In the genomic region with DNA sequence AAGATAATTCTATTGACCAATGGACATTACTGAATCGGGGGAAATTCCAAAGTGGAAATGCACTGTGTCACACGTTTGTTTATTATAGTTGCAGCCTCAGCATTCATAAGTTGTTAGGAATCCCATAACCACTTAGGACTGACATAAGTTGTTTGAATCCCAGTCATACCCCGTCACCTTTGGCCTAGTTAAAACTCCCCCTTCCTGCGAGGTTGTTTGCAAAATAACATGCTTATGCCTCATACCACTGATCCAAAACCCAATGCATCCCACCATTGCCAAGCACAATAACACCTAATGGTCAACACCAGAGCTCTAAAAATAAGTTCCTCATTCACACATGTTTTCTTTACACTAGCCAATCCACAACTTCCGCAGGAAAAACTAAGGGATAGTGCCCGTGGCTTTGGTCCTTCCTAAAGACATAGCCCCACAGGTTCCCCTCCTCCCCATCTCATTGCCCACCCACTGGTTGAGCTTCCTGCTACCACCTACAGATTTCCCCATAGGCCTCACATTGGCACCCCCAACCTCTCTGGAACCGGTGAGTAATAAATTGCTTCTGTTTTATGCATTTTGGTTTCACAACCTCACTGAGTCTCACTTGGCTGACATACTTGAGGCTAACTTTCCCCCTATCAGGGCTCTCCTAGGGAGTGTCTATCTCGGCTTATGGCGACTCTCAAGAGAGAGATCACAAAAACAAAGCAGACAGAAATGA, we compare ENCODE assay signal across 8 cellular contexts. TPM values are rescaled to one million over a fixed set of nuclear protein-coding genes. Genes with fewer than 3 reads are reported as not detected.
A peak's percentile ranks its signal among the peaks of the same experiment; 100 is the strongest.
DNase-seq lines count a peak whose midpoint lies in the region; ATAC-seq and TF ChIP-seq lines count a peak whose summit lies in the region.

No MANE protein-coding gene starts in this region.

- H3K27me3 Mint-ChIP-seq in glutamatergic neuron (ENCODE audit: unreplicated experiment), result peaks cover 2% of the 10 kb centered on the region

- DNase-seq in ELR (ENCODE audit: low read depth), result peak; percentile 99
- DNase-seq in fibroblast of gingiva (ENCODE audit: low read depth), result peak; percentile 86
- DNase-seq in effector CD4-positive, alpha-beta T cell, result no peak
- no peak for DNase-seq in glutamatergic neuron
- DNase-seq in NCI-H524 treated with DMSO at 0.1 percent for 48 hours (lab: John Stamatoyannopoulos, UW), result no peak
- no peak for DNase-seq in activated gamma-delta T cell treated with Interleukin-2 at 50 U/mL for 16 hours

- ATAC-seq in GM21367 (IDR thresholded peaks at IDR 0.05; ENCODE audit: unreplicated experiment) (peak; percentile 96), HG03520 (IDR thresholded peaks at IDR 0.05; ENCODE audit: unreplicated experiment) (peak; percentile 99)

- no peak overlapping the region for H3K4me3 Mint-ChIP-seq in glutamatergic neuron (ENCODE audit: unreplicated experiment)

- H3K36me3 Mint-ChIP-seq in glutamatergic neuron (ENCODE audit: unreplicated experiment), result no peaks in the 10 kb centered on the region

- H3K27ac Mint-ChIP-seq in glutamatergic neuron (ENCODE audit: unreplicated experiment), result no peak overlapping the region

- no peak for TF ChIP-seq CTCF in glutamatergic neuron (IDR thresholded peaks at IDR 0.05; ENCODE audit: partially characterized antibody, unreplicated experiment)

- H3K9me3 Mint-ChIP-seq in glutamatergic neuron (ENCODE audit: unreplicated experiment), result no peaks in the 10 kb centered on the region

- no peaks in the 10 kb centered on the region for H3K4me1 Mint-ChIP-seq in glutamatergic neuron (ENCODE audit: low read depth, unreplicated experiment)

RNA-seq across cellular contexts. Expression of gene MUSK, which starts 42.3 kb away (rescaled TPM):
- total RNA-seq in glutamatergic neuron (ENCODE audit: unreplicated experiment), result not detected

RNA-seq across cellular contexts. Expression of gene SVEP1, which starts 46.7 kb away (rescaled TPM):
- 0.10 TPM for total RNA-seq in glutamatergic neuron (ENCODE audit: unreplicated experiment)

Comparison
In these comparisons a context has a peak if more than half of its experiments do, and no peak if none do; other contexts are left out.
1. DNase-seq: peak in ELR (single experiment) and fibroblast of gingiva (single experiment); none in effector CD4-positive, alpha-beta T cell (single experiment), glutamatergic neuron (single experiment), NCI-H524 treated with DMSO at 0.1 percent for 48 hours (single experiment) and activated gamma-delta T cell treated with Interleukin-2 at 50 U/mL for 16 hours (single experiment).